Comparison of ENCODE assay signal across 8 cellular contexts in genomic region chr1:67685558-67686271, GRCh38. TPM values are rescaled to one million over a fixed set of nuclear protein-coding genes. Genes with fewer than 3 reads are reported as not detected.
DNase-seq lines count a peak whose midpoint lies in the region; ATAC-seq, FAIRE-seq and TF ChIP-seq lines count a peak whose summit lies in the region.

No MANE protein-coding gene starts in this region.

- peak overlapping the region; percentile 99 to 100 (median 100) for H3K4me3 Mint-ChIP-seq in CD4-positive, CD25-positive, alpha-beta regulatory T cell

- in situ Hi-C loops in brain microvascular endothelial cell (cut with HindIII; ENCODE audit: low pct_ligation_motif_present, low sequenced_read_pairs), result loop anchor here (25.0 kb wide), 1 partner anchor 148 kb away; no protein-coding TSS in a partner anchor

- no peaks in the 10 kb centered on the region for H3K9me1 ChIP-seq in keratinocyte (ENCODE audit: control insufficient read depth, extremely low read depth, insufficient read depth, low read length)

- H2AFZ ChIP-seq in keratinocyte (ENCODE audit: control insufficient read depth, low read length), result no peak overlapping the region

- no peak for FAIRE-seq in keratinocyte (lab: Jason Lieb, UNC)

- peak overlapping the region; percentile 72 for H3K27ac ChIP-seq in CD4-positive, CD25-positive, alpha-beta regulatory T cell (ENCODE audit: insufficient read depth, low read length, poor library complexity, severe bottlenecking)
- H3K27ac ChIP-seq in brain microvascular endothelial cell, result peak overlapping the region; percentile 90
- peak overlapping the region; percentile 87 for H3K27ac ChIP-seq in keratinocyte (ENCODE audit: control insufficient read depth, insufficient read depth, low read length)

- H3K9me3 ChIP-seq in CD4-positive, CD25-positive, alpha-beta regulatory T cell (ENCODE audit: control insufficient read depth in 2 of 2, low read length in 2 of 2), result no peaks in the 10 kb centered on the region
- no peaks in the 10 kb centered on the region for H3K9me3 ChIP-seq in keratinocyte (ENCODE audit: control insufficient read depth, low read depth, low read length)

- ATAC-seq in CD4-positive, CD25-positive, alpha-beta regulatory T cell (ENCODE audit: low read depth in 2 of 2), result peak; percentile 11 to 21
- peak; percentile 15 for ATAC-seq in GM19452 (IDR thresholded peaks at IDR 0.05; ENCODE audit: unreplicated experiment)

- peaks cover 23% of the 10 kb centered on the region for H3K4me1 ChIP-seq in CD4-positive, CD25-positive, alpha-beta regulatory T cell (ENCODE audit: control insufficient read depth, insufficient read depth, low read length, poor library complexity, severe bottlenecking)
- H3K4me1 ChIP-seq in keratinocyte (ENCODE audit: control insufficient read depth, extremely low read depth, insufficient read depth, low read length), result peaks cover 37% of the 10 kb centered on the region

- peaks cover 12% of the 10 kb centered on the region for H4K20me1 ChIP-seq in keratinocyte (ENCODE audit: control insufficient read depth, extremely low read depth, insufficient read depth, low read length)

- H3K4me2 ChIP-seq in keratinocyte (ENCODE audit: control insufficient read depth, extremely low read depth, insufficient read depth, low read depth, low read length), result no peak overlapping the region

- no peaks in the 10 kb centered on the region for H3K27me3 ChIP-seq in CD4-positive, CD25-positive, alpha-beta regulatory T cell (ENCODE audit: control insufficient read depth, insufficient read depth, low read length)
- H3K27me3 ChIP-seq in brain microvascular endothelial cell (replicated peaks) (no peaks in the 10 kb centered on the region), keratinocyte (ENCODE audit: control insufficient read depth, extremely low read depth, insufficient read depth, low read length) (no peaks in the 10 kb centered on the region)

- peak; percentile 55 to 76 (median 67) for DNase-seq in CD4-positive, CD25-positive, alpha-beta regulatory T cell
- peak; percentile 47 for DNase-seq in HK-2 (ENCODE audit: unreplicated experiment)
- DNase-seq in UCSD-AML1 (lab: John Stamatoyannopoulos, UW; ENCODE audit: unreplicated experiment), result peak; percentile 68
- DNase-seq in brain microvascular endothelial cell, result peak; percentile 39
- no peak for DNase-seq in keratinocyte (ENCODE audit: low read depth, low spot score)
- DNase-seq in stimulated activated CD4-positive, alpha-beta T cell treated with anti-CD3 and anti-CD28 coated beads, Interleukin-1b, Interleukin-23, amount 100 ng/mL, for 4 hours (ENCODE audit: low read depth in 2 of 2), result peak; percentile 47 to 55
- DNase-seq in SHP77 (lab: John Stamatoyannopoulos, UW), result no peak

- peak overlapping the region; percentile 77 to 98 (median 94) for H3K27ac Mint-ChIP-seq in CD4-positive, CD25-positive, alpha-beta regulatory T cell

- peaks cover 7 to 37% (median 27%) of the 10 kb centered on the region in 4 donors for H3K4me1 Mint-ChIP-seq in CD4-positive, CD25-positive, alpha-beta regulatory T cell

- no peak for TF ChIP-seq CTCF in brain microvascular endothelial cell (IDR thresholded peaks at IDR 0.05; ENCODE audit: low read depth, low read length, missing control alignments)
- no peak for TF ChIP-seq CTCF in keratinocyte (optimal IDR thresholded peaks at IDR 0.05 in 1 of 3, IDR thresholded peaks at IDR 0.05 in 1 of 3, conservative IDR thresholded peaks at IDR 0.05 in 1 of 3; ENCODE audit: extremely low read depth in 1 of 3, insufficient read depth in 2 of 3, low read length in 3 of 3)

- peaks cover 7% of the 10 kb centered on the region for H3K27me3 Mint-ChIP-seq in CD4-positive, CD25-positive, alpha-beta regulatory T cell

- peak overlapping the region; percentile 99 for H3K9ac ChIP-seq in keratinocyte (ENCODE audit: control insufficient read depth, extremely low read depth, insufficient read depth, low read length)

- no peaks in the 10 kb centered on the region for H3K9me3 Mint-ChIP-seq in CD4-positive, CD25-positive, alpha-beta regulatory T cell

- H3K4me3 ChIP-seq in CD4-positive, CD25-positive, alpha-beta regulatory T cell (ENCODE audit: low read depth, low read length), result peak overlapping the region; percentile 56
- H3K4me3 ChIP-seq in brain microvascular endothelial cell (ENCODE audit: low read depth, low read length) (peak overlapping the region; percentile 94), keratinocyte (ENCODE audit: control insufficient read depth in 2 of 3, extremely low read depth in 1 of 3, insufficient read depth in 2 of 3, low read depth in 1 of 3, low read length in 3 of 3) (peak overlapping the region; percentile 90 to 94 (median 93))

- H3K36me3 ChIP-seq in CD4-positive, CD25-positive, alpha-beta regulatory T cell (ENCODE audit: control insufficient read depth, insufficient read depth, low read length), result peaks cover 4% of the 10 kb centered on the region
- H3K36me3 ChIP-seq in brain microvascular endothelial cell (replicated peaks) (peaks cover 34% of the 10 kb centered on the region), keratinocyte (ENCODE audit: control insufficient read depth in 2 of 2, extremely low read depth in 1 of 2, insufficient read depth in 2 of 2, low read length in 2 of 2) (peaks cover 6 to 29% of the 10 kb centered on the region in 2 experiments)

- peaks cover 4% of the 10 kb centered on the region for H3K36me3 Mint-ChIP-seq in CD4-positive, CD25-positive, alpha-beta regulatory T cell

- dilution Hi-C loops in keratinocyte (cut with MboI; ENCODE audit: extremely low pct_ligation_motif_present, low sequenced_read_pairs), result loop anchor here (25.0 kb wide), 1 partner anchor 148 kb away; no protein-coding TSS in a partner anchor

- H3K79me2 ChIP-seq in keratinocyte (ENCODE audit: control insufficient read depth, insufficient read depth, low read length), result peaks cover 25% of the 10 kb centered on the region

RNA-seq across cellular contexts. Expression of gene GADD45A, which starts 0.7 kb away (rescaled TPM):
- 98.8 TPM for total RNA-seq in CD4-positive, CD25-positive, alpha-beta regulatory T cell
- polyA plus RNA-seq in CD4-positive, CD25-positive, alpha-beta regulatory T cell, result 10 to 100 TPM; 24.0 to 45.2 (median 29.8) TPM
- 109 to 151 TPM (median 124 TPM) in 3 replicates for polyA plus RNA-seq in keratinocyte
- 1,390 TPM for polyA plus RNA-seq in keratinocyte (2011; ENCODE audit: low read depth)
- polyA plus RNA-seq in keratinocyte (2011; cell fraction: cytosol; rRNA removed), result 126 and 131 TPM in 2 replicates
- polyA plus RNA-seq in keratinocyte (2011; cell fraction: nucleus; rRNA removed), result 339 and 428 TPM in 2 replicates
- polyA plus RNA-seq in keratinocyte (2012; ENCODE audit: low replicate concordance), result 154 and 570 TPM in 2 replicates
- polyA minus RNA-seq in keratinocyte, result 14.5 to 23.3 TPM (median 21.1 TPM) in 3 replicates
- 74.4 TPM for polyA minus RNA-seq in keratinocyte (2011; cell fraction: cytosol; rRNA and poly(A)+ RNA removed)
- 88.8 and 96.5 TPM in 2 replicates for polyA minus RNA-seq in keratinocyte (2011; cell fraction: nucleus; rRNA and poly(A)+ RNA removed)

Comparison
In these comparisons a context has a peak if more than half of its experiments do, and no peak if none do; other contexts are left out.
1. DNase-seq: peak in CD4-positive, CD25-positive, alpha-beta regulatory T cell (3 of 3), HK-2 (single experiment), UCSD-AML1 (single experiment), brain microvascular endothelial cell (single experiment) and stimulated activated CD4-positive, alpha-beta T cell treated with anti-CD3 and anti-CD28 coated beads, Interleukin-1b, Interleukin-23, amount 100 ng/mL, for 4 hours (2 of 2); none in keratinocyte (single experiment) and SHP77 (0 of 2).
2. Peak in every context shown above with its lines, with median percentiles within 50 percentile points of each other: H3K27ac ChIP-seq and H3K4me3 ChIP-seq.